1 cellular context compared by ENCODE assay signal in genomic region chr10:113521482-113521795, GRCh38.
TF ChIP-seq lines count a peak whose summit lies in the region.

No MANE protein-coding gene starts in this region.

TF ChIP-seq in SK-N-SH treated with all-trans-retinoic acid at 6 μM for 48 hours, 23 proteins besides CTCF, POLR2A, EP300 and RAD21 (continued from another document):
- TF ChIP-seq TOX (CRISPR knock-in tag; IDR thresholded peaks at IDR 0.05; ENCODE audit: borderline replicate concordance) (no peak), ISL1 (CRISPR knock-in tag; IDR thresholded peaks at IDR 0.05) (no peak), CSDC2 (CRISPR knock-in tag; IDR thresholded peaks at IDR 0.05) (no peak), CSRNP3 (CRISPR knock-in tag; IDR thresholded peaks at IDR 0.05) (no peak)
